1 cellular context compared by ENCODE assay signal in genomic region chr20:62943396-62943795, GRCh38.
TF ChIP-seq lines count a peak whose summit lies in the region.

No MANE protein-coding gene starts in this region.

TF ChIP-seq in HepG2, 621 proteins besides CTCF, POLR2A, EP300 and RAD21:
- peak; percentile 21 for TF ChIP-seq HNRNPLL (IDR thresholded peaks at IDR 0.05; ENCODE audit: low read depth, low read length, poor library complexity, severe bottlenecking)
- no peak for TF ChIP-seq JARID2 (CRISPR knock-in tag; IDR thresholded peaks at IDR 0.05; ENCODE audit: insufficient replicate concordance)
- TF ChIP-seq AGO2 (optimal IDR thresholded peaks at IDR 0.05; ENCODE audit: low read depth, low read length): peak; percentile 45
- TF ChIP-seq ZNF788 (CRISPR knock-in tag; IDR thresholded peaks at IDR 0.05; ENCODE audit: borderline replicate concordance): no peak
- peak; percentile 46 for TF ChIP-seq RBFOX2 (IDR thresholded peaks at IDR 0.05; ENCODE audit: low read depth, low read length)
- TF ChIP-seq, protein P1, sequence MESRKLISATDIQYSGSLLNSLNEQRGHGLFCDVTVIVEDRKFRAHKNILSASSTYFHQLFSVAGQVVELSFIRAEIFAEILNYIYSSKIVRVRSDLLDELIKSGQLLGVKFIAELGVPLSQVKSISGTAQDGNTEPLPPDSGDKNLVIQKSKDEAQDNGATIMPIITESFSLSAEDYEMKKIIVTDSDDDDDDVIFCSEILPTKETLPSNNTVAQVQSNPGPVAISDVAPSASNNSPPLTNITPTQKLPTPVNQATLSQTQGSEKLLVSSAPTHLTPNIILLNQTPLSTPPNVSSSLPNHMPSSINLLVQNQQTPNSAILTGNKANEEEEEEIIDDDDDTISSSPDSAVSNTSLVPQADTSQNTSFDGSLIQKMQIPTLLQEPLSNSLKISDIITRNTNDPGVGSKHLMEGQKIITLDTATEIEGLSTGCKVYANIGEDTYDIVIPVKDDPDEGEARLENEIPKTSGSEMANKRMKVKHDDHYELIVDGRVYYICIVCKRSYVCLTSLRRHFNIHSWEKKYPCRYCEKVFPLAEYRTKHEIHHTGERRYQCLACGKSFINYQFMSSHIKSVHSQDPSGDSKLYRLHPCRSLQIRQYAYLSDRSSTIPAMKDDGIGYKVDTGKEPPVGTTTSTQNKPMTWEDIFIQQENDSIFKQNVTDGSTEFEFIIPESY (CRISPR knock-in tag; IDR thresholded peaks at IDR 0.05): 0 out of 2 replicates have a peak, but pooled peaks have one; percentile 30
- TF ChIP-seq, protein P2, sequence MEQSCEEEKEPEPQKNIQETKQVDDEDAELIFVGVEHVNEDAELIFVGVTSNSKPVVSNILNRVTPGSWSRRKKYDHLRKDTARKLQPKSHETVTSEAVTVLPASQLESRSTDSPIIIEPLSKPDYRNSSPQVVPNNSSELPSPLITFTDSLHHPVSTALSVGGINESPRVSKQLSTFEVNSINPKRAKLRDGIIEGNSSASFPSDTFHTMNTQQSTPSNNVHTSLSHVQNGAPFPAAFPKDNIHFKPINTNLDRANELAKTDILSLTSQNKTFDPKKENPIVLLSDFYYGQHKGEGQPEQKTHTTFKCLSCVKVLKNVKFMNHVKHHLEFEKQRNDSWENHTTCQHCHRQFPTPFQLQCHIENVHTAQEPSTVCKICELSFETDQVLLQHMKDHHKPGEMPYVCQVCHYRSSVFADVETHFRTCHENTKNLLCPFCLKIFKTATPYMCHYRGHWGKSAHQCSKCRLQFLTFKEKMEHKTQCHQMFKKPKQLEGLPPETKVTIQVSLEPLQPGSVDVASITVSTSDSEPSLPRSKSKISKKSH (CRISPR knock-in tag; IDR thresholded peaks at IDR 0.05; ENCODE audit: borderline replicate concordance): 0 out of 2 replicates have a peak, but pooled peaks have one; percentile 18
